ENCODE assay signal across 21 cellular contexts in the genomic region with DNA sequence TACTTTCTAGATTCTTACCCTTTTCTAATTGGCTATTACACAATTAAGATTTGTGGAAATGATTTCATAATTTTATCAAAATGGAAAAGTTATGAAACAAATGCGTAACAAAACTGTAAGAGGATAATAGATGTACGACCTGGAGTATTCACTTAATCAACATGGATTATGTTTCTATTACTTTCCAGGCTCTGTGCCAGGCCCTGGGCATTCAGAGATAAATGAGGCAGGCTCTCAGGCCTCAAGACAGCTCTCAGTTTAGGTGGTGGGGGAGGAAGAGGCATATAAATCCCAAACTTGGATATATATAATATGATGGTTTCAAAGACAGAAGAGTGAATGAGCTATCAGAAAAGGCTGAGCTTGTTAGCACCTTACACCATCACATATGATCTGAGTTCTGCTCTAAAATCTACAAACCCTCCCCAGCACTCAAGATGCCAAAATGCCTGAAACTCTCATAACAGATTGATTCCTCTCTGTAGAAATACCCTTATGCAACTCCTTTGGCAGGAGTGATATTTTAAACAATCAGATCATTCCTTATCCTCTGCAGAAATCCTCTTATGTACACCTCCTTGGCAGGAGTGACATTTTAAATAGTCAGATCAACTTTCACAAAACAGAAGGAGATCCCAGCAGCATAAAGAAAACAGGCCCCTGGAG. TPM values are rescaled to one million over a fixed set of nuclear protein-coding genes. Genes with fewer than 3 reads are reported as not detected.
DNase-seq lines count a peak whose midpoint lies in the region; ATAC-seq and TF ChIP-seq lines count a peak whose summit lies in the region.
"Had no signal": no experiment of that assay in that cellular context is flagged by ENCODE, and none has a peak within 500 bp of the region (broad histone marks: within the 10 kb centered on the region; RNA-seq: fewer than 3 reads in every experiment).

No MANE protein-coding gene starts in this region.

- no peak overlapping the region for H3K4me2 ChIP-seq in SK-N-SH

- peak; percentile 73 to 88 (median 80) for ATAC-seq in heart left ventricle
- ATAC-seq in GM18511 (IDR thresholded peaks at IDR 0.05; ENCODE audit: unreplicated experiment): no peak
- ATAC-seq in GM21526 (IDR thresholded peaks at IDR 0.05; ENCODE audit: low FRiP score, unreplicated experiment): no peak
- ATAC-seq: HCT116; naive thymus-derived CD4-positive, alpha-beta T cell; T-cell had no signal

- CTCF ChIA-PET in activated naive CD4-positive, alpha-beta T cell treated with anti-CD3 and anti-CD28 coated beads, Interleukin-2, amount 10 ng/mL, durations not matched to agents 7 days and 5 days (lab: Charles Lee): no interaction called here
- CTCF ChIA-PET in SK-N-SH (lab: Yijun Ruan, JAX): no interaction called here

- H3F3A ChIP-seq in SK-N-SH (replicated peaks; ENCODE audit: insufficient read depth): peaks cover 11% of the 10 kb centered on the region

- H3K4me3 Mint-ChIP-seq in activated naive CD4-positive, alpha-beta T cell treated with anti-CD3 and anti-CD28 coated beads, Interleukin-2, amount 10 ng/mL, durations not matched to agents 7 days and 5 days: no peak overlapping the region
- H3K4me3 Mint-ChIP-seq: naive thymus-derived CD4-positive, alpha-beta T cell; T-cell had no signal

- no peak overlapping the region for H2AFZ ChIP-seq in SK-N-SH (ENCODE audit: low read depth)

- TF ChIP-seq POLR2A in heart left ventricle (IDR thresholded peaks at IDR 0.05): no peak

- intact Hi-C loops in heart left ventricle (cut with DNase I): no loop called here

- H3K9me3 Mint-ChIP-seq in activated naive CD4-positive, alpha-beta T cell treated with anti-CD3 and anti-CD28 coated beads, Interleukin-2, amount 10 ng/mL, durations not matched to agents 7 days and 5 days: no peaks in the 10 kb centered on the region
- H3K9me3 Mint-ChIP-seq: naive thymus-derived CD4-positive, alpha-beta T cell; T-cell had no signal

- H3K36me3 Mint-ChIP-seq in activated naive CD4-positive, alpha-beta T cell treated with anti-CD3 and anti-CD28 coated beads, Interleukin-2, amount 10 ng/mL, durations not matched to agents 7 days and 5 days: peaks cover 15% of the 10 kb centered on the region

- TF ChIP-seq EP300 in SK-N-SH (IDR thresholded peaks at IDR 0.05; ENCODE audit: borderline replicate concordance in 1 of 2, low read depth in 1 of 2, low read length in 1 of 2): no peak

- no peak for TF ChIP-seq RAD21 in SK-N-SH (IDR thresholded peaks at IDR 0.05; ENCODE audit: low read length)

- no peak overlapping the region for H3K9ac ChIP-seq in SK-N-SH

- POLR2A ChIA-PET in SK-N-SH (lab: Yijun Ruan, JAX): no interaction called here

- no peaks in the 10 kb centered on the region for H3K4me1 Mint-ChIP-seq in activated naive CD4-positive, alpha-beta T cell treated with anti-CD3 and anti-CD28 coated beads, Interleukin-2, amount 10 ng/mL, durations not matched to agents 7 days and 5 days
- H3K4me1 Mint-ChIP-seq: T-cell had no signal

- H3K36me3 ChIP-seq in SK-N-SH (replicated peaks in 1 of 2; ENCODE audit: control insufficient read depth in 1 of 2, insufficient read depth in 2 of 2, low read length in 1 of 2): peaks cover 23 to 31% of the 10 kb centered on the region in 2 experiments
- H3K36me3 ChIP-seq in heart left ventricle: peaks cover 0 to 84% (median 80%) of the 10 kb centered on the region in 9 donors
- H3K36me3 ChIP-seq: uterus had no signal

- H3K4me3 ChIP-seq in SK-N-SH (ENCODE audit: low read depth in 2 of 2, low read length in 1 of 2) (no peak overlapping the region), heart left ventricle (no peak overlapping the region)
- H3K4me3 ChIP-seq: uterus had no signal

- no peaks in the 10 kb centered on the region for H3K9me2 ChIP-seq in SK-N-SH

- no peaks in the 10 kb centered on the region for H3K27me3 Mint-ChIP-seq in activated naive CD4-positive, alpha-beta T cell treated with anti-CD3 and anti-CD28 coated beads, Interleukin-2, amount 10 ng/mL, durations not matched to agents 7 days and 5 days
- H3K27me3 Mint-ChIP-seq: naive thymus-derived CD4-positive, alpha-beta T cell; T-cell had no signal

- 56% methylated on average over 2 of the region's 2 CpGs for WGBS in SK-N-SH (ENCODE audit: low lambda C conversion rate)
- 38 to 60% (median 48%) methylated on average over 2 of the region's 2 CpGs for WGBS in heart left ventricle, 4 donors

- H3K27me3 ChIP-seq in SK-N-SH (ENCODE audit: insufficient read depth) (no peaks in the 10 kb centered on the region), heart left ventricle (no peaks in the 10 kb centered on the region)
- H3K27me3 ChIP-seq: uterus had no signal

- no peaks in the 10 kb centered on the region for H4K20me1 ChIP-seq in SK-N-SH (ENCODE audit: insufficient read depth)

- no peak for TF ChIP-seq CTCF in SK-N-SH (IDR thresholded peaks at IDR 0.05)
- TF ChIP-seq CTCF in heart left ventricle (IDR thresholded peaks at IDR 0.05): no peak

- peak overlapping the region; percentile 1 for H3K27ac Mint-ChIP-seq in activated naive CD4-positive, alpha-beta T cell treated with anti-CD3 and anti-CD28 coated beads, Interleukin-2, amount 10 ng/mL, durations not matched to agents 7 days and 5 days
- H3K27ac Mint-ChIP-seq: naive thymus-derived CD4-positive, alpha-beta T cell; T-cell had no signal

- H3K4me1 ChIP-seq in SK-N-SH (ENCODE audit: control insufficient read depth in 1 of 2, insufficient read depth in 2 of 2, low read depth in 1 of 2, low read length in 1 of 2) (peaks cover 0 to 2% of the 10 kb centered on the region in 2 experiments; a peak in 1 of 4 replicates), heart left ventricle (peaks cover 0 to 12% (median 0%) of the 10 kb centered on the region in 12 donors)
- H3K4me1 ChIP-seq: uterus had no signal

- H3K27ac ChIP-seq in SK-N-SH (ENCODE audit: low read depth in 2 of 2, low read length in 1 of 2): no peak overlapping the region
- H3K27ac ChIP-seq in heart left ventricle: peak overlapping the region in 5 of 12 donors; percentile 1 to 66 (median 46)
- H3K27ac ChIP-seq: RWPE1, uterus had no signal

- no peaks in the 10 kb centered on the region for H3K9me3 ChIP-seq in SK-N-SH
- H3K9me3 ChIP-seq in heart left ventricle: no peaks in the 10 kb centered on the region
- H3K9me3 ChIP-seq: uterus had no signal

- no peak for DNase-seq in activated naive CD4-positive, alpha-beta T cell treated with anti-CD3 and anti-CD28 coated beads, Interleukin-2, amount 10 ng/mL, durations not matched to agents 7 days and 5 days
- no peak for DNase-seq in activated naive CD4-positive, alpha-beta T cell (lab: John Stamatoyannopoulos, UW)
- DNase-seq in SK-N-SH (peak; percentile 5), heart left ventricle (peak in 4 of 5 donors; percentile 25 to 50 (median 42)), superior temporal gyrus (ENCODE audit: extremely low spot score) (peak; percentile 24), NCI-H1930 (lab: John Stamatoyannopoulos, UW) (no peak)
- DNase-seq: activated naive CD4-positive, alpha-beta T cell treated with anti-CD3 and anti-CD28 coated beads, Interleukin-2, amount 50 U/mL, for 16 hours; activated T-cell treated with anti-CD3 and anti-CD28 coated beads for 4 hours; erythroblast; islet precursor cell; KG1; naive thymus-derived CD4-positive, alpha-beta T cell; NCI-H2081 treated with DMSO at 0.1 percent for 48 hours; small intestine; stimulated activated CD4-positive, alpha-beta T cell treated with anti-CD3 and anti-CD28 coated beads, Interleukin-4, amount 100 ng/mL, for 1 hour; T-cell; uterus had no signal

- no peaks in the 10 kb centered on the region for H3K79me2 ChIP-seq in SK-N-SH (ENCODE audit: insufficient read depth)

TF ChIP-seq in SK-N-SH, 30 proteins besides CTCF, POLR2A, EP300 and RAD21:
- no peak for TF ChIP-seq CHD2 (IDR thresholded peaks at IDR 0.05; ENCODE audit: low read length, partially characterized antibody)
- TF ChIP-seq, protein P1, sequence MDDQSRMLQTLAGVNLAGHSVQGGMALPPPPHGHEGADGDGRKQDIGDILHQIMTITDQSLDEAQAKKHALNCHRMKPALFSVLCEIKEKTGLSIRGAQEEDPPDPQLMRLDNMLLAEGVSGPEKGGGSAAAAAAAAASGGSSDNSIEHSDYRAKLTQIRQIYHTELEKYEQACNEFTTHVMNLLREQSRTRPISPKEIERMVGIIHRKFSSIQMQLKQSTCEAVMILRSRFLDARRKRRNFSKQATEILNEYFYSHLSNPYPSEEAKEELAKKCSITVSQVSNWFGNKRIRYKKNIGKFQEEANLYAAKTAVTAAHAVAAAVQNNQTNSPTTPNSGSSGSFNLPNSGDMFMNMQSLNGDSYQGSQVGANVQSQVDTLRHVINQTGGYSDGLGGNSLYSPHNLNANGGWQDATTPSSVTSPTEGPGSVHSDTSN (IDR thresholded peaks at IDR 0.05): no peak
- TF ChIP-seq SMC3 (IDR thresholded peaks at IDR 0.05; ENCODE audit: low read depth, low read length): no peak
- TF ChIP-seq POLR2AphosphoS5 (IDR thresholded peaks at IDR 0.05; ENCODE audit: low read depth, low read length): no peak
- no peak for TF ChIP-seq RCOR1 (IDR thresholded peaks at IDR 0.05; ENCODE audit: low read length)
- TF ChIP-seq TCF12 (IDR thresholded peaks at IDR 0.05): no peak

RNA-seq across cellular contexts. Expression of a gene that starts 42.5 kb away (rescaled TPM):
- 12.5 and 14.8 TPM in 2 replicates for polyA plus RNA-seq in SK-N-SH (2012; rRNA removed)
- 18.3 and 22.1 TPM in 2 replicates for polyA plus RNA-seq in SK-N-SH (2012; cell fraction: cytosol; rRNA removed)
- polyA plus RNA-seq in SK-N-SH (2012; cell fraction: nucleus; rRNA removed): 6.1 and 8.8 TPM in 2 replicates
- total RNA-seq in heart left ventricle: 10 to 100 TPM; 48.8 to 86.0 (median 72.9) TPM
- polyA plus RNA-seq in heart left ventricle: 10 to 100 TPM; 28.3 to 41.1 TPM

RNA-seq across cellular contexts. Expression of a gene that starts 43.0 kb away (rescaled TPM):
- polyA plus RNA-seq in SK-N-SH (2012; rRNA removed) (5.8 and 6.2 TPM in 2 replicates), heart left ventricle (1 to 10 TPM; 1.1 to 2.4 TPM)
- polyA plus RNA-seq in SK-N-SH (2012; cell fraction: cytosol; rRNA removed): 7.5 and 8.1 TPM in 2 replicates
- 6.1 and 9.4 TPM in 2 replicates for polyA plus RNA-seq in SK-N-SH (2012; cell fraction: nucleus; rRNA removed)
- 1 to 10 TPM; 1.4 to 6.1 (median 2.3) TPM for total RNA-seq in heart left ventricle

RNA-seq across cellular contexts. Expression of a gene that starts 43.9 kb away (rescaled TPM):
- polyA plus RNA-seq in SK-N-SH (2012; rRNA removed): 36.4 and 49.6 TPM in 2 replicates
- 60.8 and 69.2 TPM in 2 replicates for polyA plus RNA-seq in SK-N-SH (2012; cell fraction: cytosol; rRNA removed)
- 15.6 and 28.0 TPM in 2 replicates for polyA plus RNA-seq in SK-N-SH (2012; cell fraction: nucleus; rRNA removed)
- 100 to 1,000 TPM in 6 of 9 donors, 10 to 100 TPM in 3; 62.1 to 110 (median 102) TPM for total RNA-seq in heart left ventricle
- 10 to 100 TPM; 22.4 to 85.3 TPM for polyA plus RNA-seq in heart left ventricle

Comparison
In these comparisons a context has a peak if more than half of its experiments do, and no peak if none do; other contexts are left out.
1. DNase-seq: peak in SK-N-SH (single experiment), heart left ventricle (4 of 5) and superior temporal gyrus (single experiment); none in activated naive CD4-positive, alpha-beta T cell treated with anti-CD3 and anti-CD28 coated beads, Interleukin-2, amount 10 ng/mL, durations not matched to agents 7 days and 5 days (single experiment), activated naive CD4-positive, alpha-beta T cell (0 of 4) and NCI-H1930 (0 of 2).
2. ATAC-seq: peak in heart left ventricle (4 of 4); none in GM18511 (single experiment) and GM21526 (single experiment).